In the genomic region with DNA sequence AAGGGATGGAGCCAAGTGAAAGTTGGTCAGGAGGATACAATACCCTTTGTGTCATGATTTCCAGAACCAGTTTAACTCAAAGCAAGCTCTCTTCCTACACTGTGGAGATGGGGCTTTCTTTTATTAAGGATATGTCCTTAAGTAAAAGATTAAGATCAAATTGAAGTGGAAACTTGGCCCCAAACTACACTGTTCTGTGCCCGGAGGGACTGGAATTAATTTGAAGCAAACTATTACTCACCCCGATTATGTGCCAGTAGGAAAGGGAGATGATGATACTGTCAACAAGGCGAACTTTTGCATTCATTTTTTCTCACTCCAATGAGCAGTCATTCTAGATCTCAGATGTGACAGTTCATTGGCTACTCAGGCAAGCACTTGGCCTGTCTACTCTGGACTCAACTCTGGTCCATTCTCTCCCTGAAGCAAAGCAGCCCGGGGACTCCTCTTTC, we compare ENCODE assay signal across 18 cellular contexts.
A peak's percentile ranks its signal among the peaks of the same experiment; 100 is the strongest.
DNase-seq lines count a peak whose midpoint lies in the region; ATAC-seq and TF ChIP-seq lines count a peak whose summit lies in the region.
"Had no signal": no experiment of that assay in that cellular context is flagged by ENCODE, and none has a peak within 500 bp of the region (broad histone marks: within the 10 kb centered on the region; RNA-seq: fewer than 3 reads in every experiment).

No MANE protein-coding gene starts in this region.

- intact Hi-C loops in A673 (cut with micrococcal nuclease; ENCODE audit: unreplicated experiment) = no loop called here

- peak; percentile 39 for ATAC-seq in omental fat pad (ENCODE audit: low FRiP score)
- no peak for ATAC-seq in GM18505 (IDR thresholded peaks at IDR 0.05; ENCODE audit: unreplicated experiment)
- ATAC-seq: activated naive CD8-positive, alpha-beta T cell treated with anti-CD3 and anti-CD28 coated beads, Interleukin-2, amount 50 U/mL, for 24 hours; activated T-cell treated with anti-CD3 and anti-CD28 coated beads, Interleukin-2, amount 50 U/mL, for 72 hours; CD8-positive, alpha-beta T cell; HepG2 had no signal

- peaks cover 8% of the 10 kb centered on the region for H3F3A ChIP-seq in SK-N-SH (replicated peaks; ENCODE audit: insufficient read depth)

- DNase-seq in A673 (ENCODE audit: low spot score) (peak; percentile 18), SK-N-SH (no peak), fibroblast of gingiva (ENCODE audit: low read depth) (peak; percentile 82), omental fat pad (ENCODE audit: low spot score) (no peak), brain microvascular endothelial cell (no peak), H7 (no peak), GM10248 (ENCODE audit: extremely low spot score) (no peak)
- DNase-seq: activated CD4-positive, alpha-beta T cell treated with anti-CD3 and anti-CD28 coated beads, Interleukin-2, amount 50 U/mL, for 48 hours; activated naive CD8-positive, alpha-beta T cell treated with anti-CD3 and anti-CD28 coated beads, Interleukin-2, amount 50 U/mL, for 24 hours; activated T-cell treated with anti-CD3 and anti-CD28 coated beads, Interleukin-2, amount 50 U/mL, for 72 hours; CD8-positive, alpha-beta T cell; colonic mucosa; naive B cell; NCI-H2081; PC-9; stimulated activated CD4-positive, alpha-beta T cell treated with anti-CD3 and anti-CD28 coated beads, Interleukin-15, amount 100 ng/mL, for 24 hours had no signal

- H3K27me3 ChIP-seq in A673 (replicated peaks; ENCODE audit: insufficient read depth, low read depth, low read length, poor library complexity) (no peaks in the 10 kb centered on the region), SK-N-SH (ENCODE audit: insufficient read depth) (no peaks in the 10 kb centered on the region), brain microvascular endothelial cell (replicated peaks) (no peaks in the 10 kb centered on the region), H7 (ENCODE audit: control insufficient read depth, insufficient read depth, low read length) (no peaks in the 10 kb centered on the region)
- H3K27me3 ChIP-seq: colonic mucosa had no signal

- no peaks in the 10 kb centered on the region for H3K9me2 ChIP-seq in SK-N-SH

- CTCF ChIA-PET in A673 (lab: Charles Lee) = interaction anchor here (0.7 kb wide), 1 partner anchor 392 kb away, joined by 3 read pairs; no protein-coding TSS in a partner anchor
- CTCF ChIA-PET in SK-N-SH (lab: Yijun Ruan, JAX) = interaction anchor here (0.8 to 1.1 kb wide), 2 partner anchors 11 to 45 kb away, joined by 3 read pairs; no protein-coding TSS in a partner anchor
- CTCF ChIA-PET in GM10248 (lab: Yijun Ruan, JAX) = interaction anchor here (2.3 kb wide), 1 partner anchor 11 kb away, joined by 10 read pairs; no protein-coding TSS in a partner anchor

- no peak for TF ChIP-seq RAD21 in SK-N-SH (IDR thresholded peaks at IDR 0.05; ENCODE audit: low read length)

- TF ChIP-seq EP300 in SK-N-SH (IDR thresholded peaks at IDR 0.05; ENCODE audit: borderline replicate concordance in 1 of 2, low read depth in 1 of 2, low read length in 1 of 2) = peak in 1 of 2 experiments; percentile 46; a peak in 1 of 4 replicates

- no peak overlapping the region for H3K4me3 ChIP-seq in A673 (ENCODE audit: low read depth, low read length, poor library complexity, severe bottlenecking)
- H3K4me3 ChIP-seq in SK-N-SH (ENCODE audit: low read depth in 2 of 2, low read length in 1 of 2) = no peak overlapping the region
- H3K4me3 ChIP-seq in brain microvascular endothelial cell (ENCODE audit: low read depth, low read length) = no peak overlapping the region
- no peak overlapping the region for H3K4me3 ChIP-seq in H7 (ENCODE audit: insufficient read depth, low read depth, low read length)
- H3K4me3 ChIP-seq: colonic mucosa, PC-9 had no signal

- no TSS peak for BruUV-seq in A673 (replicated peaks; lab: Mats Ljungman, UMichigan)

- H3K4me2 ChIP-seq in SK-N-SH = peak overlapping the region; percentile 47; the same call in 1 of the 2 replicates
- H3K4me2 ChIP-seq: PC-9 had no signal

- no peaks in the 10 kb centered on the region for H4K20me1 ChIP-seq in SK-N-SH (ENCODE audit: insufficient read depth)

- no peak for TF ChIP-seq POLR2A in GM18505 (IDR thresholded peaks at IDR 0.05; ENCODE audit: borderline replicate concordance, extremely low read depth, insufficient read depth, insufficient read length)

- no peaks in the 10 kb centered on the region for H3K36me3 ChIP-seq in A673 (ENCODE audit: insufficient read depth, low read length, poor library complexity, severe bottlenecking)
- H3K36me3 ChIP-seq in SK-N-SH (replicated peaks in 1 of 2; ENCODE audit: control insufficient read depth in 1 of 2, insufficient read depth in 2 of 2, low read length in 1 of 2) = no peaks in the 10 kb centered on the region
- H3K36me3 ChIP-seq in brain microvascular endothelial cell (replicated peaks) = no peaks in the 10 kb centered on the region
- H3K36me3 ChIP-seq in H7 (replicated peaks; ENCODE audit: control insufficient read depth, insufficient read depth, low read length) = no peaks in the 10 kb centered on the region
- H3K36me3 ChIP-seq: colonic mucosa had no signal

- no peak overlapping the region for H3K9ac ChIP-seq in SK-N-SH

- in situ Hi-C loops in brain microvascular endothelial cell (cut with HindIII; ENCODE audit: low pct_ligation_motif_present, low sequenced_read_pairs) = no loop called here

- H2AFZ ChIP-seq in SK-N-SH (ENCODE audit: low read depth) = peak overlapping the region; percentile 34; the same call in 1 of the 2 replicates
- H2AFZ ChIP-seq: PC-9 had no signal

- no peaks in the 10 kb centered on the region for H3K9me3 ChIP-seq in A673 (ENCODE audit: low read depth, low read length, poor library complexity, severe bottlenecking)
- H3K9me3 ChIP-seq in SK-N-SH = no peaks in the 10 kb centered on the region
- H3K9me3 ChIP-seq: colonic mucosa had no signal

- H3K79me2 ChIP-seq in SK-N-SH (ENCODE audit: insufficient read depth) = no peaks in the 10 kb centered on the region

- H3K27ac ChIP-seq in A673 (ENCODE audit: low read depth, low read length, poor library complexity, severe bottlenecking) (no peak overlapping the region), SK-N-SH (ENCODE audit: low read depth in 2 of 2, low read length in 1 of 2) (peak overlapping the region in 1 of 2 experiments; percentile 75; a peak in 2 of 4 replicates), brain microvascular endothelial cell (no peak overlapping the region)
- H3K27ac ChIP-seq: colonic mucosa, PC-9 had no signal

- WGBS in SK-N-SH (ENCODE audit: low lambda C conversion rate) = 26% methylated on average over 4 of the region's 4 CpGs

- POLR2A ChIA-PET in A673 (lab: Charles Lee; ENCODE audit: low non-redundant PET) (no interaction called here), SK-N-SH (lab: Yijun Ruan, JAX) (no interaction called here), GM10248 (lab: Yijun Ruan, JAX) (no interaction called here)

- H3K4me1 ChIP-seq in A673 (ENCODE audit: insufficient read depth, low read length, poor library complexity, severe bottlenecking) (no peaks in the 10 kb centered on the region), SK-N-SH (ENCODE audit: control insufficient read depth in 1 of 2, insufficient read depth in 2 of 2, low read depth in 1 of 2, low read length in 1 of 2) (0 out of 4 replicates have a peak, but pooled peaks cover 0 to 4% of the 10 kb centered on the region in 2 experiments)
- H3K4me1 ChIP-seq: colonic mucosa had no signal

- TF ChIP-seq CTCF in A673 (conservative IDR thresholded peaks at IDR 0.05; ENCODE audit: low read depth, low read length) (no peak), SK-N-SH (IDR thresholded peaks at IDR 0.05) (no peak), omental fat pad (IDR thresholded peaks at IDR 0.05) (no peak), brain microvascular endothelial cell (IDR thresholded peaks at IDR 0.05; ENCODE audit: low read depth, low read length, missing control alignments) (no peak), GM10248 (IDR thresholded peaks at IDR 0.05; ENCODE audit: control extremely low read depth, extremely low read depth, low read depth, missing control alignments) (no peak)

TF ChIP-seq in SK-N-SH, 30 proteins besides CTCF, POLR2A, EP300 and RAD21 (continues in another document):
- peak; percentile 18; the same call in 1 of the 2 replicates for TF ChIP-seq FOSL2 (IDR thresholded peaks at IDR 0.05; ENCODE audit: borderline replicate concordance, low read depth)
- peak; percentile 72 for TF ChIP-seq NFIC (IDR thresholded peaks at IDR 0.05; ENCODE audit: borderline replicate concordance)
- TF ChIP-seq RXRA (IDR thresholded peaks at IDR 0.05; ENCODE audit: borderline replicate concordance, low read depth) = no peak
- TF ChIP-seq SMC3 (IDR thresholded peaks at IDR 0.05; ENCODE audit: low read depth, low read length) = no peak
- TF ChIP-seq, protein P1, sequence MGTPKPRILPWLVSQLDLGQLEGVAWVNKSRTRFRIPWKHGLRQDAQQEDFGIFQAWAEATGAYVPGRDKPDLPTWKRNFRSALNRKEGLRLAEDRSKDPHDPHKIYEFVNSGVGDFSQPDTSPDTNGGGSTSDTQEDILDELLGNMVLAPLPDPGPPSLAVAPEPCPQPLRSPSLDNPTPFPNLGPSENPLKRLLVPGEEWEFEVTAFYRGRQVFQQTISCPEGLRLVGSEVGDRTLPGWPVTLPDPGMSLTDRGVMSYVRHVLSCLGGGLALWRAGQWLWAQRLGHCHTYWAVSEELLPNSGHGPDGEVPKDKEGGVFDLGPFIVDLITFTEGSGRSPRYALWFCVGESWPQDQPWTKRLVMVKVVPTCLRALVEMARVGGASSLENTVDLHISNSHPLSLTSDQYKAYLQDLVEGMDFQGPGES (IDR thresholded peaks at IDR 0.05; ENCODE audit: low read depth, low read length) = no peak
- no peak for TF ChIP-seq MEF2A (IDR thresholded peaks at IDR 0.05; ENCODE audit: borderline replicate concordance, low read depth)
- peak; percentile 82 for TF ChIP-seq TCF12 (IDR thresholded peaks at IDR 0.05)
- TF ChIP-seq, protein P2, sequence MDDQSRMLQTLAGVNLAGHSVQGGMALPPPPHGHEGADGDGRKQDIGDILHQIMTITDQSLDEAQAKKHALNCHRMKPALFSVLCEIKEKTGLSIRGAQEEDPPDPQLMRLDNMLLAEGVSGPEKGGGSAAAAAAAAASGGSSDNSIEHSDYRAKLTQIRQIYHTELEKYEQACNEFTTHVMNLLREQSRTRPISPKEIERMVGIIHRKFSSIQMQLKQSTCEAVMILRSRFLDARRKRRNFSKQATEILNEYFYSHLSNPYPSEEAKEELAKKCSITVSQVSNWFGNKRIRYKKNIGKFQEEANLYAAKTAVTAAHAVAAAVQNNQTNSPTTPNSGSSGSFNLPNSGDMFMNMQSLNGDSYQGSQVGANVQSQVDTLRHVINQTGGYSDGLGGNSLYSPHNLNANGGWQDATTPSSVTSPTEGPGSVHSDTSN (IDR thresholded peaks at IDR 0.05) = peak; percentile 75
- peak; percentile 50 for TF ChIP-seq JUND (IDR thresholded peaks at IDR 0.05)
- TF ChIP-seq YY1 (IDR thresholded peaks at IDR 0.05; ENCODE audit: low read depth) = no peak

Comparison
In these comparisons a context has a peak if more than half of its experiments do, and no peak if none do; other contexts are left out.
1. DNase-seq: peak in A673 (single experiment) and fibroblast of gingiva (single experiment); none in SK-N-SH (single experiment), omental fat pad (single experiment), brain microvascular endothelial cell (single experiment), H7 (single experiment) and GM10248 (single experiment).